24 cellular contexts compared by ENCODE assay signal in the genomic region with DNA sequence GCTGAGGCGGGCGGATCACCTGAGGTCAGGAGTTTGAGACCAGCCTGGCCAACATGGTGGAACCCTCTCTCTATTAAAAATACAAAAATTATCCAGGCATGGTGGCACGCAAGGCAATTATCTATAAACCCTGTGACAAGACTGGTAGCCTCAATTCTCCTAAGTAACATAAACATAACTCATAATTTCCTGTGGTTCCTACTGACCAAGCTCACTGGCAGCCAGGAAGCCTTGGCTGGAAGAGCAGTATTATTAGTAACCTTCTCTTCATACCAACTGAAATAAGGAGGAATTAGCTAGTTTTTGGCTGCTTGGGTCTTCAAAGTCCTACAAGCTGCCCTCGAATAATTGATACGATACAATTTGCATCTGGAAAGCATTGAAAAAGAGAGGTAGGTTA. TPM values are rescaled to one million over a fixed set of nuclear protein-coding genes. Genes with fewer than 3 reads are reported as not detected.
DNase-seq lines count a peak whose midpoint lies in the region; ATAC-seq, FAIRE-seq and TF ChIP-seq lines count a peak whose summit lies in the region.
"Had no signal": no experiment of that assay in that cellular context is flagged by ENCODE, and none has a peak within 500 bp of the region (broad histone marks: within the 10 kb centered on the region; RNA-seq: fewer than 3 reads in every experiment).

No MANE protein-coding gene starts in this region.

- H3K56ac ChIP-seq in IMR-90 (ENCODE audit: extremely low read depth, insufficient read depth, low read length): no peak overlapping the region

- TF ChIP-seq RAD21 in IMR-90 (IDR thresholded peaks at IDR 0.05; ENCODE audit: low read length): no peak

- BruUV-seq in IMR-90 (replicated peaks; lab: Mats Ljungman, UMichigan) (no TSS peak), A673 (replicated peaks; lab: Mats Ljungman, UMichigan) (no TSS peak)

- H3K9me3 ChIP-seq in BLaER1: peaks cover 9% of the 10 kb centered on the region
- no peaks in the 10 kb centered on the region for H3K9me3 ChIP-seq in IMR-90 (ENCODE audit: control insufficient read depth, insufficient read depth, low read length)
- H3K9me3 ChIP-seq in A673 (ENCODE audit: low read depth, low read length, poor library complexity, severe bottlenecking): no peaks in the 10 kb centered on the region
- H3K9me3 ChIP-seq: Peyer's patch, SJCRH30 had no signal

- H2AFZ ChIP-seq in IMR-90 (replicated peaks; ENCODE audit: low read length, poor library complexity): no peak overlapping the region

- no peak overlapping the region for H4K5ac ChIP-seq in IMR-90 (ENCODE audit: low read depth, low read length)

- no peak overlapping the region for H2BK20ac ChIP-seq in IMR-90 (ENCODE audit: low read depth, low read length)

- TF ChIP-seq POLR2A in IMR-90 (IDR thresholded peaks at IDR 0.05; ENCODE audit: low read depth, low read length): no peak

- no peak overlapping the region for H3K23ac ChIP-seq in IMR-90 (ENCODE audit: low read depth, low read length)

- H3K9me1 ChIP-seq in IMR-90 (ENCODE audit: insufficient read depth, low read length): no peaks in the 10 kb centered on the region

- POLR2A ChIA-PET in IMR-90 (lab: Charles Lee; ENCODE audit: unreplicated experiment): no interaction called here
- POLR2A ChIA-PET in A673 (lab: Charles Lee; ENCODE audit: low non-redundant PET): no interaction called here

- H4K91ac ChIP-seq in IMR-90 (ENCODE audit: insufficient read depth, low read depth, low read length): no peak overlapping the region

- no CpG with 5 or more reads among the region's 5 CpGs for WGBS in IMR-90 (ENCODE audit: extremely low coverage in 2 of 2, insufficient read length in 1 of 2), 2 experiments

- no peak overlapping the region for H3K4me3 Mint-ChIP-seq in stimulated activated effector memory CD8-positive, alpha-beta T cell treated with anti-CD3 and anti-CD28 coated beads, Interleukin-12 subunit alpha, Interleukin-12 subunit beta, amount 100 ng/mL, for 72 hours
- H3K4me3 Mint-ChIP-seq: CD14-positive monocyte, H9, IgD-negative memory B cell had no signal

- H3K9ac ChIP-seq in BLaER1 (no peak overlapping the region), IMR-90 (ENCODE audit: low read depth, low read length) (no peak overlapping the region)

- no peaks in the 10 kb centered on the region for H3K4me1 Mint-ChIP-seq in stimulated activated effector memory CD8-positive, alpha-beta T cell treated with anti-CD3 and anti-CD28 coated beads, Interleukin-12 subunit alpha, Interleukin-12 subunit beta, amount 100 ng/mL, for 72 hours
- H3K4me1 Mint-ChIP-seq: CD14-positive monocyte, H9 had no signal

- H3K36me3 ChIP-seq in BLaER1: no peaks in the 10 kb centered on the region
- H3K36me3 ChIP-seq in IMR-90 (ENCODE audit: control insufficient read depth, insufficient read depth, low read length): no peaks in the 10 kb centered on the region
- no peaks in the 10 kb centered on the region for H3K36me3 ChIP-seq in A673 (ENCODE audit: insufficient read depth, low read length, poor library complexity, severe bottlenecking)
- H3K36me3 ChIP-seq: Peyer's patch, SJCRH30 had no signal

- no peak overlapping the region for H3K18ac ChIP-seq in IMR-90 (ENCODE audit: low read depth, low read length)

- no peak overlapping the region for H3K14ac ChIP-seq in IMR-90 (replicated peaks; ENCODE audit: low read depth, low read length)

- H3K4ac ChIP-seq in IMR-90 (ENCODE audit: low read depth, low read length): no peak overlapping the region

- H3K27ac ChIP-seq in BLaER1 (no peak overlapping the region), IMR-90 (ENCODE audit: insufficient read depth, low read length) (no peak overlapping the region), A673 (ENCODE audit: low read depth, low read length, poor library complexity, severe bottlenecking) (no peak overlapping the region)
- H3K27ac ChIP-seq: HL-60, Peyer's patch, SJCRH30 had no signal

- intact Hi-C loops in IMR-90 (cut with micrococcal nuclease) (no loop called here), A673 (cut with micrococcal nuclease; ENCODE audit: unreplicated experiment) (no loop called here)

- H3K36me3 Mint-ChIP-seq in stimulated activated effector memory CD8-positive, alpha-beta T cell treated with anti-CD3 and anti-CD28 coated beads, Interleukin-12 subunit alpha, Interleukin-12 subunit beta, amount 100 ng/mL, for 72 hours: no peaks in the 10 kb centered on the region
- H3K36me3 Mint-ChIP-seq: CD14-positive monocyte had no signal

- CTCF ChIA-PET in IMR-90 (lab: Yijun Ruan, JAX) (no interaction called here), A673 (lab: Charles Lee) (no interaction called here)

- H4K20me1 ChIP-seq in BLaER1 (no peaks in the 10 kb centered on the region), IMR-90 (ENCODE audit: insufficient read depth, low read length) (no peaks in the 10 kb centered on the region)

- ATAC-seq in IMR-90 (ENCODE audit: low read depth): no peak
- no peak for ATAC-seq in HG02840 (IDR thresholded peaks at IDR 0.05; ENCODE audit: low FRiP score, unreplicated experiment)
- ATAC-seq in stimulated activated effector memory CD8-positive, alpha-beta T cell treated with anti-CD3 and anti-CD28 coated beads, Interleukin-12 subunit alpha, Interleukin-12 subunit beta, amount 100 ng/mL, for 72 hours: no peak
- ATAC-seq: GM12878 had no signal

- H2BK120ac ChIP-seq in IMR-90 (ENCODE audit: low read depth, low read length): no peak overlapping the region

- no peak overlapping the region for H3K27ac Mint-ChIP-seq in stimulated activated effector memory CD8-positive, alpha-beta T cell treated with anti-CD3 and anti-CD28 coated beads, Interleukin-12 subunit alpha, Interleukin-12 subunit beta, amount 100 ng/mL, for 72 hours
- H3K27ac Mint-ChIP-seq: CD14-positive monocyte, H9, IgD-negative memory B cell had no signal

- H3K79me1 ChIP-seq in IMR-90 (ENCODE audit: low read depth in 1 of 2, low read length in 2 of 2): no peaks in the 10 kb centered on the region

- no peaks in the 10 kb centered on the region for H3K4me1 ChIP-seq in BLaER1
- no peaks in the 10 kb centered on the region for H3K4me1 ChIP-seq in IMR-90 (ENCODE audit: control insufficient read depth, insufficient read depth, low read length)
- H3K4me1 ChIP-seq in A673 (ENCODE audit: insufficient read depth, low read length, poor library complexity, severe bottlenecking): no peaks in the 10 kb centered on the region
- H3K4me1 ChIP-seq: Peyer's patch, SJCRH30 had no signal

- H3K4me2 ChIP-seq in BLaER1 (peak overlapping the region; percentile 9; the same call in 1 of the 2 replicates), IMR-90 (ENCODE audit: low read depth, low read length) (no peak overlapping the region)

- in situ Hi-C loops in IMR-90 (cut with MboI; ENCODE audit: low sequenced_read_pairs): no loop called here

- H2BK15ac ChIP-seq in IMR-90 (ENCODE audit: low read depth, low read length): no peak overlapping the region

- H3K9me3 Mint-ChIP-seq in stimulated activated effector memory CD8-positive, alpha-beta T cell treated with anti-CD3 and anti-CD28 coated beads, Interleukin-12 subunit alpha, Interleukin-12 subunit beta, amount 100 ng/mL, for 72 hours: no peaks in the 10 kb centered on the region
- H3K9me3 Mint-ChIP-seq: CD14-positive monocyte, H9, IgD-negative memory B cell had no signal

- dilution Hi-C loops in IMR-90 (cut with HindIII; ENCODE audit: low sequenced_read_pairs, unreplicated experiment): no loop called here

- no peak overlapping the region for H3K4me3 ChIP-seq in BLaER1
- no peak overlapping the region for H3K4me3 ChIP-seq in IMR-90 (ENCODE audit: insufficient read depth, low read depth, low read length)
- no peak overlapping the region for H3K4me3 ChIP-seq in choroid plexus epithelial cell (ENCODE audit: low read depth, low read length)
- no peak overlapping the region for H3K4me3 ChIP-seq in A673 (ENCODE audit: low read depth, low read length, poor library complexity, severe bottlenecking)
- H3K4me3 ChIP-seq: GM12878, Peyer's patch, SJCRH30 had no signal

- TF ChIP-seq CTCF in IMR-90 (conservative IDR thresholded peaks at IDR 0.05; ENCODE audit: low read depth, low read length) (no peak), choroid plexus epithelial cell (conservative IDR thresholded peaks at IDR 0.05; ENCODE audit: low read depth, low read length) (no peak), A673 (conservative IDR thresholded peaks at IDR 0.05; ENCODE audit: low read depth, low read length) (no peak), D721Med (IDR thresholded peaks at IDR 0.05; ENCODE audit: insufficient read depth, missing control alignments) (no peak)

- peak; percentile 31 for DNase-seq in IMR-90
- DNase-seq in choroid plexus epithelial cell (ENCODE audit: low read depth): peak; percentile 25
- peak; percentile 31 for DNase-seq in islet precursor cell
- DNase-seq in A673 (ENCODE audit: low spot score): no peak
- no peak for DNase-seq in D721Med (ENCODE audit: insufficient read length, low spot score)
- DNase-seq in stimulated activated effector memory CD8-positive, alpha-beta T cell treated with anti-CD3 and anti-CD28 coated beads, Interleukin-12 subunit alpha, Interleukin-12 subunit beta, amount 100 ng/mL, for 72 hours (ENCODE audit: low spot score in 2 of 2): no peak
- DNase-seq: 8988T, AML-193, H9, MM.1S, NCI-H1048, NCI-H1417 treated with DMSO at 0.1 percent for 48 hours, NCI-H187, NCI-H446, NCI-H526, Peyer's patch, SJCRH30 had no signal

- H3K27me3 ChIP-seq in BLaER1 (no peaks in the 10 kb centered on the region), IMR-90 (ENCODE audit: control insufficient read depth, insufficient read depth, low read length) (no peaks in the 10 kb centered on the region), A673 (replicated peaks; ENCODE audit: insufficient read depth, low read depth, low read length, poor library complexity) (no peaks in the 10 kb centered on the region)
- H3K27me3 ChIP-seq: Peyer's patch, SJCRH30 had no signal

- H4K8ac ChIP-seq in IMR-90 (ENCODE audit: low read depth in 2 of 2, low read length in 2 of 2): no peak overlapping the region

- H2AK5ac ChIP-seq in IMR-90 (ENCODE audit: low read depth, low read length): no peak overlapping the region

- no peak for FAIRE-seq in D721Med (lab: Jason Lieb, UNC)
- FAIRE-seq: GM12878, HTR-8/SVneo had no signal

- no peak overlapping the region for H2AK9ac ChIP-seq in IMR-90 (replicated peaks; ENCODE audit: low read depth, low read length, poor library complexity)

- no peak overlapping the region for H2BK5ac ChIP-seq in IMR-90 (ENCODE audit: low read depth, low read length, poor library complexity, severe bottlenecking)

RNA-seq across cellular contexts. Expression of a gene that starts 31.6 kb away (rescaled TPM):
- total RNA-seq in IMR-90 (2012; rRNA removed) (3.3 and 4.5 TPM in 2 replicates), A673 (2021) (17.2 and 17.6 TPM in 2 replicates)
- 2.9 and 3.1 TPM in 2 replicates for polyA plus RNA-seq in IMR-90 (2012; rRNA removed)
- 1.0 and 3.0 TPM in 2 replicates for polyA plus RNA-seq in IMR-90 (2012; cell fraction: cytosol; rRNA removed)
- polyA plus RNA-seq in IMR-90 (2012; cell fraction: nucleus; rRNA removed; ENCODE audit: low replicate concordance): 5.5 and 19.7 TPM in 2 replicates

Comparison
In these comparisons a context has a peak if more than half of its experiments do, and no peak if none do; other contexts are left out.
1. DNase-seq: peak in IMR-90 (single experiment), choroid plexus epithelial cell (single experiment) and islet precursor cell (single experiment); none in A673 (single experiment), D721Med (single experiment) and stimulated activated effector memory CD8-positive, alpha-beta T cell treated with anti-CD3 and anti-CD28 coated beads, Interleukin-12 subunit alpha, Interleukin-12 subunit beta, amount 100 ng/mL, for 72 hours (0 of 2).